8 cellular contexts compared by ENCODE assay signal in the genomic region with DNA sequence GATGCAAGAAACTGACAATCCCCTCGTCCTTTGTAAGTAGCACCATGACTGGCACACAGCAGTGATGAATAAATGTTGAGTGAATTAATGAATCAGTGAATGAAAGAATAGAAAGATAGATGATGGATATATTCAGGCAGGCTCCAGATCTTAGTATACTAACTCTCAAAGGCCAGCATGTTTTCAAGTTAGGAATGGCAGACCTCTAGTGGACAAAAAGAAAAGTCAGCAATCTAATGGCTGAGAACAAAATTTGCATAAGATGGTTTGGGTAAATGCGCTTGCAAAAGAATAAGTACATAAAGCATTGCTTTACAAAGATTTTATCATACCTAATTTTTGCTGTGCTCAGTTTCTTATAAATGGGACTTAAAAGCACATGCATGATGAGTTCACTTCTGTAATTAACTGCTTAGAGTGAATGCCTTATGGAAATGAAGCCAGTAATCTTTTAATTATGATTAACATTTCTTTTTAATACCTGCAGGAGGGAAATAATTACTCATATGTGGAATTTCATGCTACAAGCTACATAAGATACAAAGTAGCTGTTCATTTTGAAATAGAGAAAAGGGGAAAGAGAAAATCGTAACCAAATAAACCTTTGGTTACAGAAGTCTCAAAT.
DNase-seq lines count a peak whose midpoint lies in the region; ATAC-seq lines count a peak whose summit lies in the region.

No MANE protein-coding gene starts in this region.

- peak; percentile 67 for ATAC-seq in GM21526 (IDR thresholded peaks at IDR 0.05; ENCODE audit: low FRiP score, unreplicated experiment)

- DNase-seq in NCI-H1105 treated with DMSO at 0.1 percent for 48 hours (lab: John Stamatoyannopoulos, UW) (peak; percentile 51), NCI-H1105 (lab: John Stamatoyannopoulos, UW) (no peak), HuH-7.5 (ENCODE audit: low spot score) (peak; percentile 6), RPMI8226 (peak; percentile 50), epidermal melanocyte (ENCODE audit: insufficient read length, low spot score) (peak; percentile 52), myocyte (ENCODE audit: low read depth) (peak; percentile 59), islet precursor cell (no peak)

Comparison
In these comparisons a context has a peak if more than half of its experiments do, and no peak if none do; other contexts are left out.
1. DNase-seq: peak in NCI-H1105 treated with DMSO at 0.1 percent for 48 hours (single experiment), HuH-7.5 (single experiment), RPMI8226 (single experiment), epidermal melanocyte (single experiment) and myocyte (single experiment); none in NCI-H1105 (single experiment) and islet precursor cell (single experiment).